1 cellular context compared by ENCODE assay signal in genomic region chr11:72446929-72447753, GRCh38.
A peak's percentile ranks its signal among the peaks of the same experiment; 100 is the strongest.
TF ChIP-seq lines count a peak whose summit lies in the region.

No MANE protein-coding gene starts in this region.

TF ChIP-seq in K562, 482 proteins besides CTCF, POLR2A, EP300 and RAD21 (continued from another document):
- TF ChIP-seq ZNF431 (CRISPR knock-in tag; IDR thresholded peaks at IDR 0.05), result no peak
- no peak for TF ChIP-seq HDAC6 (IDR thresholded peaks at IDR 0.05; ENCODE audit: low read depth, low read length)
- no peak for TF ChIP-seq DMBX1 (CRISPR knock-in tag; IDR thresholded peaks at IDR 0.05; ENCODE audit: borderline replicate concordance)
- TF ChIP-seq ZNF609 (CRISPR knock-in tag; IDR thresholded peaks at IDR 0.05; ENCODE audit: borderline replicate concordance), result no peak
- TF ChIP-seq DEAF1 (CRISPR knock-in tag; IDR thresholded peaks at IDR 0.05), result peak; percentile 67
- TF ChIP-seq THRAP3 (IDR thresholded peaks at IDR 0.05; ENCODE audit: borderline replicate concordance), result no peak
- no peak for TF ChIP-seq RFX5 (IDR thresholded peaks at IDR 0.05; ENCODE audit: low read depth, low read length)
- TF ChIP-seq ZNF316 (IDR thresholded peaks at IDR 0.05), result no peak
- no peak for TF ChIP-seq MTA3 (IDR thresholded peaks at IDR 0.05; ENCODE audit: borderline replicate concordance)
- no peak for TF ChIP-seq SRF (CRISPR knock-in tag; IDR thresholded peaks at IDR 0.05)
- TF ChIP-seq MIER1 (IDR thresholded peaks at IDR 0.05; ENCODE audit: low read depth), result no peak
- TF ChIP-seq KAT7 (CRISPR knock-in tag; IDR thresholded peaks at IDR 0.05; ENCODE audit: borderline replicate concordance), result no peak
- TF ChIP-seq ZNF717 (CRISPR knock-in tag; IDR thresholded peaks at IDR 0.05), result no peak
- TF ChIP-seq ZBTB8A (IDR thresholded peaks at IDR 0.05; ENCODE audit: partially characterized antibody), result no peak
- no peak for TF ChIP-seq BHLHE40 (IDR thresholded peaks at IDR 0.05; ENCODE audit: low read length)
- TF ChIP-seq MNT (conservative IDR thresholded peaks at IDR 0.05), result no peak
TF ChIP-seq in K562: peak in this region for 7.
